21 cellular contexts compared by ENCODE assay signal in the genomic region with DNA sequence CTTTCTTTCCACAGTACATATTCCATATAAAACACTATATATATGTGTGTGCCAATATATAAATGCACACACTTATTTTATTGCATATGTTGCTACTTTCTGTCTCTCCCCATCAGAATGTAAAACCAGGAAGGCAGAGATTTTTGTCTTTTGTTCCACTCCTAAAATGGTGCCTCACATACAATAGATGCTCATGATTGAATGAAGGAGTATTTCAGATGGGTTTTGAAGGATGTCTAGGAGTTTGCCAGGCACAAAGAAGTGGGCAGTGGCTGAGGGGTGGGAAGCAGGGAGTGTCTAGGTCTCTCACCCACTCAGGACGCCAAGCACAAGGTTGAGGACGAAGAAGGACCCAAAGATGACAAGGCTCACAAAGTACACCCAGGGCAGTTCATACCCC. TPM values are rescaled to one million over a fixed set of nuclear protein-coding genes. Genes with fewer than 3 reads are reported as not detected.
DNase-seq lines count a peak whose midpoint lies in the region; ATAC-seq and TF ChIP-seq lines count a peak whose summit lies in the region.
"Had no signal": no experiment of that assay in that cellular context is flagged by ENCODE, and none has a peak within 500 bp of the region (broad histone marks: within the 10 kb centered on the region; RNA-seq: fewer than 3 reads in every experiment).

No MANE protein-coding gene starts in this region.

- no peaks in the 10 kb centered on the region for H3K9me3 ChIP-seq in SK-N-SH
- H3K9me3 ChIP-seq in neuronal stem cell (replicated peaks in 1 of 2; ENCODE audit: control insufficient read depth in 2 of 2, insufficient read depth in 1 of 2, low read depth in 1 of 2, low read length in 2 of 2) = no peaks in the 10 kb centered on the region
- H3K9me3 ChIP-seq: BE2C had no signal

- H3K9ac ChIP-seq in SK-N-SH (no peak overlapping the region), neuronal stem cell (ENCODE audit: low read depth, low read length, poor library complexity) (peak overlapping the region; percentile 44)
- H3K9ac ChIP-seq: BLaER1 treated with 17β-estradiol and CSF1 and Interleukin-3, amounts not matched to agents 10 nM and 100 nM had no signal

- H3K79me2 ChIP-seq in SK-N-SH (ENCODE audit: insufficient read depth) = no peaks in the 10 kb centered on the region

- H3K27ac ChIP-seq in SK-N-SH (ENCODE audit: low read depth in 2 of 2, low read length in 1 of 2) (no peak overlapping the region), neuronal stem cell (replicated peaks; ENCODE audit: low read length) (no peak overlapping the region)
- H3K27ac ChIP-seq: 22Rv1; BLaER1 treated with 17β-estradiol and CSF1 and Interleukin-3, amounts not matched to agents 10 nM and 100 nM had no signal

- H2BK120ac ChIP-seq in neuronal stem cell (ENCODE audit: low read depth, low read length) = no peak overlapping the region

- 8% methylated on average over 2 of the region's 2 CpGs for WGBS in SK-N-SH (ENCODE audit: low lambda C conversion rate)
- WGBS in neuronal stem cell (ENCODE audit: extremely low coverage in 2 of 2, insufficient read length in 2 of 2, insufficient replicate concordance in 1 of 2), 2 donors = no CpG with 5 or more reads among the region's 2 CpGs

- DNase-seq in SK-N-SH = no peak
- DNase-seq in activated CD8-positive, alpha-beta memory T cell treated with anti-CD3 and anti-CD28 coated beads, Interleukin-2, amount 10 ng/mL, durations not matched to agents 7 days and 5 days = no peak
- DNase-seq in activated CD8-positive, alpha-beta memory T cell treated with anti-CD3 and anti-CD28 coated beads, Interleukin-2, amount 50 U/mL, for 4 hours = no peak
- DNase-seq in neuronal stem cell (ENCODE audit: low spot score) = no peak
- no peak for DNase-seq in EL
- DNase-seq: BE2C; Calu3; CD4-positive, alpha-beta memory T cell; COR-L47; DMS79 treated with DMSO at 0.1 percent for 48 hours; GOT3; H7; HCEC 1CT had no signal

- no peak overlapping the region for H3K4me3 ChIP-seq in SK-N-SH (ENCODE audit: low read depth in 2 of 2, low read length in 1 of 2)
- no peak overlapping the region for H3K4me3 ChIP-seq in neuronal stem cell (ENCODE audit: low read length in 2 of 2)
- H3K4me3 ChIP-seq: BLaER1 treated with 17β-estradiol and CSF1 and Interleukin-3, amounts not matched to agents 10 nM and 100 nM had no signal

- H3K27me3 ChIP-seq in SK-N-SH (ENCODE audit: insufficient read depth) = peaks cover 6% of the 10 kb centered on the region; the same call in 1 of the 2 replicates
- H3K27me3 ChIP-seq in neuronal stem cell (ENCODE audit: control insufficient read depth in 3 of 3, insufficient read depth in 3 of 3, low read depth in 1 of 3, low read length in 3 of 3) = peaks cover 0 to 8% (median 0%) of the 10 kb centered on the region in 3 experiments
- H3K27me3 ChIP-seq: BE2C had no signal

- POLR2A ChIA-PET in SK-N-SH (lab: Yijun Ruan, JAX) = no interaction called here

- H3K79me1 ChIP-seq in neuronal stem cell (ENCODE audit: low read depth, low read length) = no peaks in the 10 kb centered on the region

- no peak overlapping the region for H2AK5ac ChIP-seq in neuronal stem cell (ENCODE audit: low read depth, low read length)

- H3K36me3 ChIP-seq in SK-N-SH (replicated peaks in 1 of 2; ENCODE audit: control insufficient read depth in 1 of 2, insufficient read depth in 2 of 2, low read length in 1 of 2) (no peaks in the 10 kb centered on the region), neuronal stem cell (replicated peaks in 1 of 2; ENCODE audit: control insufficient read depth in 2 of 2, insufficient read depth in 2 of 2, low read length in 2 of 2) (no peaks in the 10 kb centered on the region)
- H3K36me3 ChIP-seq: BE2C; BLaER1 treated with 17β-estradiol and CSF1 and Interleukin-3, amounts not matched to agents 10 nM and 100 nM had no signal

- H3K4me2 ChIP-seq in SK-N-SH (no peak overlapping the region), neuronal stem cell (ENCODE audit: insufficient read depth, low read length, poor library complexity, severe bottlenecking) (no peak overlapping the region)
- H3K4me2 ChIP-seq: BLaER1 treated with 17β-estradiol and CSF1 and Interleukin-3, amounts not matched to agents 10 nM and 100 nM had no signal

- H3K4ac ChIP-seq in neuronal stem cell (ENCODE audit: low read length) = no peak overlapping the region

- no peaks in the 10 kb centered on the region for H3K36me3 Mint-ChIP-seq in activated CD8-positive, alpha-beta memory T cell treated with anti-CD3 and anti-CD28 coated beads, Interleukin-2, amount 10 ng/mL, durations not matched to agents 7 days and 5 days
- H3K36me3 Mint-ChIP-seq: CD14-positive monocyte; CD4-positive, alpha-beta memory T cell had no signal

- peak overlapping the region; percentile 8 for H3K27ac Mint-ChIP-seq in activated CD8-positive, alpha-beta memory T cell treated with anti-CD3 and anti-CD28 coated beads, Interleukin-2, amount 10 ng/mL, durations not matched to agents 7 days and 5 days
- H3K27ac Mint-ChIP-seq: CD14-positive monocyte had no signal

- ATAC-seq in SK-N-SH treated with all-trans-retinoic acid at 6 μM for 48 hours (no peak), HG02885 (IDR thresholded peaks at IDR 0.05; ENCODE audit: poor library complexity, unreplicated experiment) (no peak), HG02623 (IDR thresholded peaks at IDR 0.05; ENCODE audit: unreplicated experiment) (no peak)
- no peak for ATAC-seq in activated CD8-positive, alpha-beta memory T cell treated with anti-CD3 and anti-CD28 coated beads, Interleukin-2, amount 10 ng/mL, durations not matched to agents 7 days and 5 days

- no peak overlapping the region for H2BK5ac ChIP-seq in neuronal stem cell (ENCODE audit: low read length)

- TF ChIP-seq CTCF in SK-N-SH (IDR thresholded peaks at IDR 0.05) = no peak

- no peak overlapping the region for H2BK12ac ChIP-seq in neuronal stem cell (ENCODE audit: low read length)

- H3K9me2 ChIP-seq in SK-N-SH = no peaks in the 10 kb centered on the region

- no peak overlapping the region for H3K18ac ChIP-seq in neuronal stem cell (ENCODE audit: low read length)

- no peaks in the 10 kb centered on the region for H3F3A ChIP-seq in SK-N-SH (replicated peaks; ENCODE audit: insufficient read depth)

- no peak overlapping the region for H3K14ac ChIP-seq in neuronal stem cell (ENCODE audit: low read length)

- H3K4me1 ChIP-seq in SK-N-SH (ENCODE audit: control insufficient read depth in 1 of 2, insufficient read depth in 2 of 2, low read depth in 1 of 2, low read length in 1 of 2) = no peaks in the 10 kb centered on the region
- peaks cover 0 to 4% of the 10 kb centered on the region in 2 donors for H3K4me1 ChIP-seq in neuronal stem cell (ENCODE audit: control insufficient read depth in 2 of 2, insufficient read depth in 1 of 2, low read depth in 1 of 2, low read length in 2 of 2)
- H3K4me1 ChIP-seq: BE2C had no signal

- no peak overlapping the region for H4K8ac ChIP-seq in neuronal stem cell (ENCODE audit: low read depth, low read length)

- H2AFZ ChIP-seq in SK-N-SH (ENCODE audit: low read depth) (no peak overlapping the region), neuronal stem cell (ENCODE audit: low read length) (no peak overlapping the region)

- H3K4me1 Mint-ChIP-seq in activated CD8-positive, alpha-beta memory T cell treated with anti-CD3 and anti-CD28 coated beads, Interleukin-2, amount 10 ng/mL, durations not matched to agents 7 days and 5 days = peaks cover 15% of the 10 kb centered on the region

- no peaks in the 10 kb centered on the region for H4K20me1 ChIP-seq in SK-N-SH (ENCODE audit: insufficient read depth)
- H4K20me1 ChIP-seq: BLaER1 treated with 17β-estradiol and CSF1 and Interleukin-3, amounts not matched to agents 10 nM and 100 nM had no signal

- H3K27me3 Mint-ChIP-seq in activated CD8-positive, alpha-beta memory T cell treated with anti-CD3 and anti-CD28 coated beads, Interleukin-2, amount 10 ng/mL, durations not matched to agents 7 days and 5 days = no peaks in the 10 kb centered on the region
- H3K27me3 Mint-ChIP-seq: CD4-positive, alpha-beta memory T cell had no signal

- no peak for TF ChIP-seq RAD21 in SK-N-SH (IDR thresholded peaks at IDR 0.05; ENCODE audit: low read length)

- CTCF ChIA-PET in SK-N-SH (lab: Yijun Ruan, JAX) = interaction anchor here (0.6 to 1.6 kb wide), 2 partner anchors 35 to 70 kb away, joined by 3 to 5 read pairs; no protein-coding TSS in a partner anchor
- CTCF ChIA-PET in activated CD8-positive, alpha-beta memory T cell treated with anti-CD3 and anti-CD28 coated beads, Interleukin-2, amount 10 ng/mL, durations not matched to agents 7 days and 5 days (lab: Charles Lee) = no interaction called here

- H3K23ac ChIP-seq in neuronal stem cell (ENCODE audit: low read depth, low read length, poor library complexity) = no peak overlapping the region

- no peak overlapping the region for H3K4me3 Mint-ChIP-seq in activated CD8-positive, alpha-beta memory T cell treated with anti-CD3 and anti-CD28 coated beads, Interleukin-2, amount 10 ng/mL, durations not matched to agents 7 days and 5 days
- H3K4me3 Mint-ChIP-seq: CD4-positive, alpha-beta memory T cell had no signal

- H4K91ac ChIP-seq in neuronal stem cell (ENCODE audit: low read depth, low read length, poor library complexity) = no peak overlapping the region

- no peak overlapping the region for H2BK15ac ChIP-seq in neuronal stem cell (ENCODE audit: low read length)

- TF ChIP-seq EP300 in SK-N-SH (IDR thresholded peaks at IDR 0.05; ENCODE audit: borderline replicate concordance in 1 of 2, low read depth in 1 of 2, low read length in 1 of 2) = no peak

- no peaks in the 10 kb centered on the region for H3K9me3 Mint-ChIP-seq in activated CD8-positive, alpha-beta memory T cell treated with anti-CD3 and anti-CD28 coated beads, Interleukin-2, amount 10 ng/mL, durations not matched to agents 7 days and 5 days (ENCODE audit: low read depth)
- H3K9me3 Mint-ChIP-seq: CD4-positive, alpha-beta memory T cell had no signal

RNA-seq across cellular contexts. Expression of gene CACNA1F, which starts 5.4 kb away (rescaled TPM):
- not detected in 2 replicates for polyA plus RNA-seq in SK-N-SH (2012; rRNA removed)
- not detected in 2 replicates for polyA plus RNA-seq in SK-N-SH (2012; cell fraction: cytosol; rRNA removed)
- polyA plus RNA-seq in SK-N-SH (2012; cell fraction: nucleus; rRNA removed) = not detected in 2 replicates
- 1 to 10 TPM in 1 of 2 experiments, under 1 TPM in 1; 0.19 to 1.3 TPM for total RNA-seq in activated CD8-positive, alpha-beta memory T cell treated with anti-CD3 and anti-CD28 coated beads, Interleukin-2, amount 10 ng/mL, durations not matched to agents 7 days and 5 days
- polyA plus RNA-seq in neuronal stem cell (2013, experiment 1 of 2) = 0.56 TPM
- polyA plus RNA-seq in neuronal stem cell (2013, experiment 2 of 2) = 0.58 TPM
- total RNA-seq: Calu3, Daoy had no signal
- polyA plus RNA-seq: AG04450, CD14-positive monocyte had no signal

RNA-seq across cellular contexts. Expression of gene CCDC22, which starts 7.5 kb away (rescaled TPM):
- polyA plus RNA-seq in SK-N-SH (2012; rRNA removed) = 7.5 TPM in 2 replicates
- 2.7 and 4.4 TPM in 2 replicates for polyA plus RNA-seq in SK-N-SH (2012; cell fraction: cytosol; rRNA removed)
- polyA plus RNA-seq in SK-N-SH (2012; cell fraction: nucleus; rRNA removed) = 14.3 and 18.5 TPM in 2 replicates
- total RNA-seq in activated CD8-positive, alpha-beta memory T cell treated with anti-CD3 and anti-CD28 coated beads, Interleukin-2, amount 10 ng/mL, durations not matched to agents 7 days and 5 days = 10 to 100 TPM; 24.6 to 29.9 TPM
- 7.9 TPM for polyA plus RNA-seq in neuronal stem cell (2013, experiment 1 of 2)
- polyA plus RNA-seq in neuronal stem cell (2013, experiment 2 of 2) = 7.4 TPM

RNA-seq across cellular contexts. Expression of gene SYP, which starts 27.7 kb away (rescaled TPM):
- 0.76 and 0.93 TPM in 2 replicates for polyA plus RNA-seq in SK-N-SH (2012; rRNA removed)
- polyA plus RNA-seq in SK-N-SH (2012; cell fraction: cytosol; rRNA removed) = 0.90 and 1.6 TPM in 2 replicates
- 1.3 and 1.5 TPM in 2 replicates for polyA plus RNA-seq in SK-N-SH (2012; cell fraction: nucleus; rRNA removed)
- 1 to 10 TPM; 1.9 to 3.9 TPM for total RNA-seq in activated CD8-positive, alpha-beta memory T cell treated with anti-CD3 and anti-CD28 coated beads, Interleukin-2, amount 10 ng/mL, durations not matched to agents 7 days and 5 days
- polyA plus RNA-seq in neuronal stem cell (2013, experiment 1 of 2) = 0.32 TPM
- 0.37 TPM for polyA plus RNA-seq in neuronal stem cell (2013, experiment 2 of 2)

RNA-seq across cellular contexts. Expression of gene FOXP3, which starts 36.8 kb away (rescaled TPM):
- 0.12 TPM in 1 of 2 replicates, not detected in the other for polyA plus RNA-seq in SK-N-SH (2012; rRNA removed)
- polyA plus RNA-seq in SK-N-SH (2012; cell fraction: cytosol; rRNA removed) = 0.04 TPM in 2 replicates
- 0.06 and 0.08 TPM in 2 replicates for polyA plus RNA-seq in SK-N-SH (2012; cell fraction: nucleus; rRNA removed)
- 10 to 100 TPM; 26.8 to 82.1 TPM for total RNA-seq in activated CD8-positive, alpha-beta memory T cell treated with anti-CD3 and anti-CD28 coated beads, Interleukin-2, amount 10 ng/mL, durations not matched to agents 7 days and 5 days
- polyA plus RNA-seq in neuronal stem cell (2013, experiment 1 of 2) = 0.25 TPM
- polyA plus RNA-seq in neuronal stem cell (2013, experiment 2 of 2) = 0.19 TPM
- total RNA-seq: Daoy had no signal

RNA-seq across cellular contexts. Expression of gene PRICKLE3, which starts 41.6 kb away (rescaled TPM):
- 0.07 TPM in 1 of 2 replicates, not detected in the other for polyA plus RNA-seq in SK-N-SH (2012; rRNA removed)
- not detected in 2 replicates for polyA plus RNA-seq in SK-N-SH (2012; cell fraction: cytosol; rRNA removed)
- polyA plus RNA-seq in SK-N-SH (2012; cell fraction: nucleus; rRNA removed) = 0.05 TPM in 1 of 2 replicates, not detected in the other
- total RNA-seq in activated CD8-positive, alpha-beta memory T cell treated with anti-CD3 and anti-CD28 coated beads, Interleukin-2, amount 10 ng/mL, durations not matched to agents 7 days and 5 days = 10 to 100 TPM; 21.1 to 24.7 TPM
- 4.5 TPM for polyA plus RNA-seq in neuronal stem cell (2013, experiment 1 of 2)
- 4.1 TPM for polyA plus RNA-seq in neuronal stem cell (2013, experiment 2 of 2)
